Comparison of ENCODE assay signal across 20 cellular contexts in genomic region chr14:61290686-61291085, GRCh38. TPM values are rescaled to one million over a fixed set of nuclear protein-coding genes. Genes with fewer than 3 reads are reported as not detected.
A peak's percentile ranks its signal among the peaks of the same experiment; 100 is the strongest.
DNase-seq lines count a peak whose midpoint lies in the region; ATAC-seq and TF ChIP-seq lines count a peak whose summit lies in the region.
"Had no signal": no experiment of that assay in that cellular context is flagged by ENCODE, and none has a peak within 500 bp of the region (broad histone marks: within the 10 kb centered on the region; RNA-seq: fewer than 3 reads in every experiment).

No MANE protein-coding gene starts in this region.

- no peak overlapping the region for H3K4me3 ChIP-seq in breast epithelium
- H3K4me3 ChIP-seq: PC-9 had no signal

- TF ChIP-seq CTCF in progenitor cell of endocrine pancreas (IDR thresholded peaks at IDR 0.05; ENCODE audit: unreplicated experiment) (no peak), breast epithelium (IDR thresholded peaks at IDR 0.05) (no peak)

- TF ChIP-seq POLR2A in breast epithelium (IDR thresholded peaks at IDR 0.05) = no peak

- peak overlapping the region; percentile 4 for H3K27ac Mint-ChIP-seq in progenitor cell of endocrine pancreas
- H3K27ac Mint-ChIP-seq: B cell had no signal

- H3K4me1 ChIP-seq in breast epithelium = no peaks in the 10 kb centered on the region

- H3K27me3 ChIP-seq in breast epithelium = no peaks in the 10 kb centered on the region

- H3K27ac ChIP-seq in breast epithelium = no peak overlapping the region
- H3K27ac ChIP-seq: KMS-11, PC-9 had no signal

- H3K9me3 ChIP-seq in breast epithelium = no peaks in the 10 kb centered on the region

- no peak overlapping the region for H3K4me3 Mint-ChIP-seq in progenitor cell of endocrine pancreas (ENCODE audit: low read depth)
- H3K4me3 Mint-ChIP-seq: B cell had no signal

- DNase-seq in DMS 273 (lab: John Stamatoyannopoulos, UW; ENCODE audit: unreplicated experiment) (peak; percentile 84), NCI-H1694 treated with DMSO at 0.1 percent for 48 hours (lab: John Stamatoyannopoulos, UW) (peak; percentile 31), NCI-H82 treated with DMSO at 0.1 percent for 48 hours (lab: John Stamatoyannopoulos, UW; ENCODE audit: unreplicated experiment) (peak; percentile 90), progenitor cell of endocrine pancreas (ENCODE audit: low spot score, unreplicated experiment) (no peak), breast epithelium (ENCODE audit: low spot score in 2 of 2) (no peak)
- DNase-seq: GOT3, HCEC 1CT, NCI-H1417 treated with DMSO at 0.1 percent for 48 hours, NCI-H2029, NCI-H526 treated with DMSO at 0.1 percent for 48 hours, PC-9, RPMI8226, SHP77 had no signal

- no peaks in the 10 kb centered on the region for H3K9me3 Mint-ChIP-seq in progenitor cell of endocrine pancreas (ENCODE audit: low read depth)

- H3K27me3 Mint-ChIP-seq in progenitor cell of endocrine pancreas = no peaks in the 10 kb centered on the region

- H3K4me1 Mint-ChIP-seq in progenitor cell of endocrine pancreas (ENCODE audit: low read depth) = peaks cover 16% of the 10 kb centered on the region
- H3K4me1 Mint-ChIP-seq: B cell had no signal

- H3K36me3 ChIP-seq in breast epithelium = no peaks in the 10 kb centered on the region

- ATAC-seq in GM18909 (IDR thresholded peaks at IDR 0.05; ENCODE audit: poor library complexity, unreplicated experiment) (no peak), HG02763 (IDR thresholded peaks at IDR 0.05; ENCODE audit: unreplicated experiment) (no peak)

- intact Hi-C loops in breast epithelium (cut with DNase I; ENCODE audit: low total_unique reads) = no loop called here

- H3K36me3 Mint-ChIP-seq in progenitor cell of endocrine pancreas (ENCODE audit: insufficient read depth) = no peaks in the 10 kb centered on the region

RNA-seq across cellular contexts. Expression of gene TMEM30B, which starts 9.5 kb away (rescaled TPM):
- 28.1 and 29.4 TPM in 2 replicates for total RNA-seq in progenitor cell of endocrine pancreas
- total RNA-seq in breast epithelium = 10 to 100 TPM in 2 of 3 donors, 1 to 10 TPM in 1; 5.0 to 36.7 (median 20.0) TPM
- total RNA-seq: G401, HT1080, M059J had no signal

RNA-seq across cellular contexts. Expression of gene PRKCH, which starts 30.7 kb away (rescaled TPM):
- 4.5 and 5.1 TPM in 2 replicates for total RNA-seq in progenitor cell of endocrine pancreas
- 10 to 100 TPM; 27.0 to 41.3 (median 34.0) TPM for total RNA-seq in breast epithelium
- total RNA-seq: G401 had no signal

Comparison
In these comparisons a context has a peak if more than half of its experiments do, and no peak if none do; other contexts are left out.
1. DNase-seq: peak in DMS 273 (single experiment), NCI-H1694 treated with DMSO at 0.1 percent for 48 hours (single experiment) and NCI-H82 treated with DMSO at 0.1 percent for 48 hours (single experiment); none in progenitor cell of endocrine pancreas (single experiment) and breast epithelium (0 of 2).